ENCODE assay signal across 11 cellular contexts in genomic region chr11:72164187-72164586, GRCh38. TPM values are rescaled to one million over a fixed set of nuclear protein-coding genes. Genes with fewer than 3 reads are reported as not detected.
"Had no signal": no experiment of that assay in that cellular context is flagged by ENCODE, and none has a peak within 500 bp of the region (broad histone marks: within the 10 kb centered on the region; RNA-seq: fewer than 3 reads in every experiment).

No MANE protein-coding gene starts in this region.

RNA-seq across cellular contexts. Expression of gene FOLR1, which starts 27.8 kb away (rescaled TPM):
- total RNA-seq: OCI-LY7, Peyer's patch, RPMI7951, SK-MEL-5 had no signal
- polyA plus RNA-seq: SK-N-SH had no signal

RNA-seq across cellular contexts. Expression of gene FOLR3, which starts 28.7 kb away (rescaled TPM):
- total RNA-seq: OCI-LY7, PC-3, PC-9, Peyer's patch, RPMI7951, SJCRH30, SJSA1, SK-MEL-5 had no signal
- polyA plus RNA-seq: SK-N-SH had no signal

RNA-seq across cellular contexts. Expression of gene FOLR2, which starts 52.4 kb away (rescaled TPM):
- total RNA-seq: PC-3, PC-9, RPMI7951, SJCRH30, SJSA1, SK-MEL-5 had no signal
- polyA plus RNA-seq: SK-N-SH had no signal

RNA-seq across cellular contexts. Expression of gene TOMT, which starts 58.5 kb away (rescaled TPM):
- total RNA-seq: OCI-LY7, PC-3, PC-9, Peyer's patch, Right ventricle myocardium inferior, Right ventricle myocardium superior, RPMI7951, SJCRH30, SJSA1, SK-MEL-5 had no signal
- polyA plus RNA-seq: SK-N-SH had no signal
